Comparison of ENCODE assay signal across 7 cellular contexts in the genomic region with DNA sequence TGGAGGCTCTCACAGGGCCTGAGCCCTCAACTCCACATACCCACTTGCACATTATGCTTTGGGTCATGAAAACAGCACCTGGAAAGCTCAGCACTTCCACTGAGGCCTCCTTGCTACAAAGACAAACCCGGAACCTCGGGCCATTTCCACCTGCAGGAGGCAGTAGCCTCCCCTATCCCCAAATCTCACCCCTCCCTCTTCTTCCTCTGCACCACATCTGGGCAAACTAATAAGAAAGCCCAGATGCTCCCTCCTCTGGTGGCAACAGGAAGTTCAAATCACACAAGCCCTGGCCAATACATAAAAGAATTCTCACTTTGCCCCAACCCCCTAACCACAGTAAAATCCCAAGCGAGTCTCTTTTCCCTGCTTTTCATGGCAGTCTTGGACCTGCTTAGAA.
DNase-seq lines count a peak whose midpoint lies in the region; ATAC-seq and FAIRE-seq lines count a peak whose summit lies in the region.

No MANE protein-coding gene starts in this region.

- ATAC-seq in GM18519 (IDR thresholded peaks at IDR 0.05; ENCODE audit: low FRiP score, unreplicated experiment): peak; percentile 78
- peak; percentile 79 for ATAC-seq in HG02852 (IDR thresholded peaks at IDR 0.05; ENCODE audit: unreplicated experiment)
- no peak for ATAC-seq in activated CD4-positive, CD25-positive, alpha-beta regulatory T cell treated with anti-CD3 and anti-CD28 coated beads, Interleukin-2, amount 50 U/mL, for 24 hours

- peak; percentile 38 for DNase-seq in RPMI8226
- peak; percentile 71 for DNase-seq in iPS-NIHi11 (ENCODE audit: low spot score)
- DNase-seq in frontal cortex (ENCODE audit: low spot score in 2 of 2): no peak
- no peak for DNase-seq in NCI-H1694 (lab: John Stamatoyannopoulos, UW)

- FAIRE-seq in frontal cortex (lab: Jason Lieb, UNC): no peak

Comparison
In these comparisons a context has a peak if more than half of its experiments do, and no peak if none do; other contexts are left out.
1. ATAC-seq: peak in GM18519 (single experiment) and HG02852 (single experiment); none in activated CD4-positive, CD25-positive, alpha-beta regulatory T cell treated with anti-CD3 and anti-CD28 coated beads, Interleukin-2, amount 50 U/mL, for 24 hours (0 of 2).
2. DNase-seq: peak in RPMI8226 (single experiment) and iPS-NIHi11 (single experiment); none in frontal cortex (0 of 2) and NCI-H1694 (single experiment).